7 cellular contexts compared by ENCODE assay signal in the genomic region with DNA sequence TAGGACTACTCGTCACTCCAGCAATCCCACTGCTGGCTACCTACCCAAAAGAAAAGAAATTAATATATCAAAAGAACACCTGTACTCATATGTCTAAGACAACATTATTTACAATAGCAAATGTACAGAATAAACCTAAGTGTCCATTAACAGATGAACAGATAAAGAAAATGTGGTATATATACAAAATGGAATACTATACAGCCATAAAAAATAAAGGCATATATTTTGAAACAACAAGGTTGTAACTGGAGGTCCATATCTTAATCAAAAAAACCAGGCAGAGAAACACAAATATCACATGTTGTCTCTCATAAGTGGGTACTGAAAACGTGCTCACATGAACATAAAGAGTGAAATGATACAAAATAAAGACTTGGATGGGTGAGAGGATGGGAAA.
"Had no signal": no experiment of that assay in that cellular context is flagged by ENCODE, and none has a peak within 500 bp of the region (broad histone marks: within the 10 kb centered on the region; RNA-seq: fewer than 3 reads in every experiment).

No MANE protein-coding gene starts in this region.

- H3K4me3 ChIP-seq: GM12878 had no signal

- ATAC-seq: GM12878 had no signal

- DNase-seq: GDM1, GF-D8 had no signal

- FAIRE-seq: GM12878, GM12891, GM12892, GM18507, GM19239 had no signal
